ENCODE assay signal across 2 cellular contexts in the genomic region with DNA sequence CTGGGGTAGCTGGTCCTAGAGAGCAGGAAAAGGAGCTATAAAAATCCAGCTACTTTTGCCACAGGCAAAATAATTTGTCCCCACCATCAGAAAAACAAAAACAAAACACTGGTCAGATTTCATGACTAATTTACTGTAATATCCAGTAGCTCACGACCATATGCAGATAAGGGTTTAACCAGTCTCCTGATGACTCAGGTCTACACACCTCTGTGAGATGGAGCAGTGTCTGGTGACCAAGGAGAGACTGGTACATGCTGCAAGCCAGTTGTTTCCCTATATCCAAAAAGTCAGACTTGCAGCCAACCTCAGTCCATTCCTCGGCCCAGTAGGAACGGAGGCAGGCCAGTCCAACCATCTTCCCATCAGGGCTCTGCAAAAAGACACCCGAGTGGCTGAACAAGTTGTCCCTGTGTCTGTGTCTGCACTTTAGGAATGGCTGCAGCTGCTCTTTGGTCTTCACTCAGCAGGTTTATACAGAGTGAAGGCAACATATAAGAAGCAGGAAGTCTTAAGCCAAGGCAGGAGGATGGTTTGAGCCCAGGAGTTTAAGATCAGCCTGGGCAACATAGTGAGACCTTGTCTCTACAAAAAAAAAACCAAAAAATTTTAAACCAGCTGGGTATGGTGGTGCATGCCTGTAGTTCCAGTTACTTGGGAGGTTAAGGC.
TF ChIP-seq lines count a peak whose summit lies in the region.

No MANE protein-coding gene starts in this region.

TF ChIP-seq in K562, 482 proteins besides CTCF, POLR2A, EP300 and RAD21:
- TF ChIP-seq, protein P1, sequence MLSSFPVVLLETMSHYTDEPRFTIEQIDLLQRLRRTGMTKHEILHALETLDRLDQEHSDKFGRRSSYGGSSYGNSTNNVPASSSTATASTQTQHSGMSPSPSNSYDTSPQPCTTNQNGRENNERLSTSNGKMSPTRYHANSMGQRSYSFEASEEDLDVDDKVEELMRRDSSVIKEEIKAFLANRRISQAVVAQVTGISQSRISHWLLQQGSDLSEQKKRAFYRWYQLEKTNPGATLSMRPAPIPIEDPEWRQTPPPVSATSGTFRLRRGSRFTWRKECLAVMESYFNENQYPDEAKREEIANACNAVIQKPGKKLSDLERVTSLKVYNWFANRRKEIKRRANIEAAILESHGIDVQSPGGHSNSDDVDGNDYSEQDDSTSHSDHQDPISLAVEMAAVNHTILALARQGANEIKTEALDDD (IDR thresholded peaks at IDR 0.05), result peak; percentile 37; the same call in 1 of the 2 replicates
- TF ChIP-seq MAFG (tag; conservative IDR thresholded peaks at IDR 0.05), result 0 out of 2 replicates have a peak, but pooled peaks have one; percentile 4
- TF ChIP-seq JUND (IDR thresholded peaks at IDR 0.05; ENCODE audit: borderline replicate concordance, low read depth, low read length), result 0 out of 2 replicates have a peak, but pooled peaks have one; percentile 12
- TF ChIP-seq JUND (tag; IDR thresholded peaks at IDR 0.05; ENCODE audit: borderline replicate concordance, low read depth, low read length), result no peak
- TF ChIP-seq, protein P2, sequence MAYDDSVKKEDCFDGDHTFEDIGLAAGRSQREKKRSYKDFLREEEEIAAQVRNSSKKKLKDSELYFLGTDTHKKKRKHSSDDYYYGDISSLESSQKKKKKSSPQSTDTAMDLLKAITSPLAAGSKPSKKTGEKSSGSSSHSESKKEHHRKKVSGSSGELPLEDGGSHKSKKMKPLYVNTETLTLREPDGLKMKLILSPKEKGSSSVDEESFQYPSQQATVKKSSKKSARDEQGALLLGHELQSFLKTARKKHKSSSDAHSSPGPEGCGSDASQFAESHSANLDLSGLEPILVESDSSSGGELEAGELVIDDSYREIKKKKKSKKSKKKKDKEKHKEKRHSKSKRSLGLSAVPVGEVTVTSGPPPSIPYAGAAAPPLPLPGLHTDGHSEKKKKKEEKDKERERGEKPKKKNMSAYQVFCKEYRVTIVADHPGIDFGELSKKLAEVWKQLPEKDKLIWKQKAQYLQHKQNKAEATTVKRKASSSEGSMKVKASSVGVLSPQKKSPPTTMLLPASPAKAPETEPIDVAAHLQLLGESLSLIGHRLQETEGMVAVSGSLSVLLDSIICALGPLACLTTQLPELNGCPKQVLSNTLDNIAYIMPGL (CRISPR knock-in tag; IDR thresholded peaks at IDR 0.05), result no peak
TF ChIP-seq in K562: peak in this region for 3.

TF ChIP-seq in HepG2, 621 proteins besides CTCF, POLR2A, EP300 and RAD21:
- TF ChIP-seq, protein P3, sequence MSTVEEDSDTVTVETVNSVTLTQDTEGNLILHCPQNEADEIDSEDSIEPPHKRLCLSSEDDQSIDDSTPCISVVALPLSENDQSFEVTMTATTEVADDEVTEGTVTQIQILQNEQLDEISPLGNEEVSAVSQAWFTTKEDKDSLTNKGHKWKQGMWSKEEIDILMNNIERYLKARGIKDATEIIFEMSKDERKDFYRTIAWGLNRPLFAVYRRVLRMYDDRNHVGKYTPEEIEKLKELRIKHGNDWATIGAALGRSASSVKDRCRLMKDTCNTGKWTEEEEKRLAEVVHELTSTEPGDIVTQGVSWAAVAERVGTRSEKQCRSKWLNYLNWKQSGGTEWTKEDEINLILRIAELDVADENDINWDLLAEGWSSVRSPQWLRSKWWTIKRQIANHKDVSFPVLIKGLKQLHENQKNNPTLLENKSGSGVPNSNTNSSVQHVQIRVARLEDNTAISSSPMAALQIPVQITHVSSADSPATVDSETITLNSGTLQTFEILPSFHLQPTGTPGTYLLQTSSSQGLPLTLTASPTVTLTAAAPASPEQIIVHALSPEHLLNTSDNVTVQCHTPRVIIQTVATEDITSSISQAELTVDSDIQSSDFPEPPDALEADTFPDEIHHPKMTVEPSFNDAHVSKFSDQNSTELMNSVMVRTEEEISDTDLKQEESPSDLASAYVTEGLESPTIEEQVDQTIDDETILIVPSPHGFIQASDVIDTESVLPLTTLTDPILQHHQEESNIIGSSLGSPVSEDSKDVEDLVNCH (CRISPR knock-in tag; IDR thresholded peaks at IDR 0.05), result no peak
- TF ChIP-seq SP4 (CRISPR knock-in tag; IDR thresholded peaks at IDR 0.05), result no peak
- no peak for TF ChIP-seq SIX4 (CRISPR knock-in tag; IDR thresholded peaks at IDR 0.05)
- no peak for TF ChIP-seq CREM (IDR thresholded peaks at IDR 0.05)
- TF ChIP-seq CREM (CRISPR knock-in tag; IDR thresholded peaks at IDR 0.05), result no peak
- no peak for TF ChIP-seq ZSCAN21 (CRISPR knock-in tag; IDR thresholded peaks at IDR 0.05; ENCODE audit: borderline replicate concordance)
- TF ChIP-seq, protein P4, sequence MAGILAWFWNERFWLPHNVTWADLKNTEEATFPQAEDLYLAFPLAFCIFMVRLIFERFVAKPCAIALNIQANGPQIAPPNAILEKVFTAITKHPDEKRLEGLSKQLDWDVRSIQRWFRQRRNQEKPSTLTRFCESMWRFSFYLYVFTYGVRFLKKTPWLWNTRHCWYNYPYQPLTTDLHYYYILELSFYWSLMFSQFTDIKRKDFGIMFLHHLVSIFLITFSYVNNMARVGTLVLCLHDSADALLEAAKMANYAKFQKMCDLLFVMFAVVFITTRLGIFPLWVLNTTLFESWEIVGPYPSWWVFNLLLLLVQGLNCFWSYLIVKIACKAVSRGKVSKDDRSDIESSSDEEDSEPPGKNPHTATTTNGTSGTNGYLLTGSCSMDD (CRISPR knock-in tag; IDR thresholded peaks at IDR 0.05), result no peak
- no peak for TF ChIP-seq ETV5 (CRISPR knock-in tag; IDR thresholded peaks at IDR 0.05; ENCODE audit: borderline replicate concordance)
- TF ChIP-seq MAFG (CRISPR knock-in tag; IDR thresholded peaks at IDR 0.05), result no peak
- TF ChIP-seq NFIC (IDR thresholded peaks at IDR 0.05; ENCODE audit: low read length), result no peak
- no peak for TF ChIP-seq CC2D1A (CRISPR knock-in tag; IDR thresholded peaks at IDR 0.05)
- TF ChIP-seq ARNT2 (CRISPR knock-in tag; IDR thresholded peaks at IDR 0.05; ENCODE audit: low read depth), result no peak
